Comparison of ENCODE assay signal across 8 cellular contexts in the genomic region with DNA sequence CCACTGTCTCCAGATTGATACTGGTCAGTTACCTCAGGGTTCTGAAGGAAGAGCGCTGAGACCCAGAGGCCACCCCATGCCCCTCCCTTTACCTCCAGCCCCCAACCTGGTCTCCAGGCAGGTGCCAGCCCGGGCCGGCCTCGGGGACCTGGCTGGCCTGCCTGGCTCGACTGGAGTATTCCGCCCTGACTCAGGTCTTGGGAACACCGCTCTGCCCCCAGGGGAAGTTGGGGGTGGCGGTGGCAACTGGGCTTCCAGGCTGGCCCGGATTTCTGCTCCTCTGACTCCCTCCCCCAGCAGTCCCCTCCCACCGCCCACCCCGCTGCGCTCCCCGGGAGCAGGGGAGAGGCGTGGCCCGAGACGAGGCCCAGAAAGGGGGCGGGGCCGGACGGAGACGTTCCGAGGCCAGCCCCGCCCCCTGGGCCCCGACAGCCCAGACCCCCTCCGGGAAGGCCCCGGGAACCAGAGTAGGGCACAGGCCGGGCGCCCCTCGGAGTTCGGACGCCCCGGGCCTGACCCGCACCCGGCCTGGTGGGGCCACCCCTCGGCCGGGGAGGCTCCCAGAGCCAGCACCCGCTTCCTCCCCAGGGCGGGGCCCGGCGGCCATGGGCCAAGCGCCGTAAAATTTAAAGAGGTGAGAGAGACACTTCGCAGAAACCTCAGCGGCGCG.
DNase-seq lines count a peak whose midpoint lies in the region; ATAC-seq and TF ChIP-seq lines count a peak whose summit lies in the region.

No MANE protein-coding gene starts in this region.

- no peaks in the 10 kb centered on the region for H3K27me3 Mint-ChIP-seq in CD4-positive, alpha-beta T cell

- POLR2A ChIA-PET in CD4-positive, alpha-beta T cell (lab: Charles Lee), result interaction anchor here (0.7 to 2.8 kb wide), 6 partner anchors 11 to 82 kb away, joined by 3 to 32 read pairs (median 12); partner anchors contain the start of gene ZBTB43

- peak; percentile 23 to 33 for TF ChIP-seq POLR2A in uterus (IDR thresholded peaks at IDR 0.05)

- no peaks in the 10 kb centered on the region for H3K9me3 ChIP-seq in CD4-positive, alpha-beta T cell (ENCODE audit: control insufficient read depth, low read length)
- H3K9me3 ChIP-seq in SJSA1 (replicated peaks) (no peaks in the 10 kb centered on the region), cardiac muscle cell (ENCODE audit: low read depth) (no peaks in the 10 kb centered on the region), uterus (no peaks in the 10 kb centered on the region)

- peak overlapping the region; percentile 96 for H3K27ac Mint-ChIP-seq in CD4-positive, alpha-beta T cell

- intact Hi-C loops in CD4-positive, alpha-beta T cell (cut with DNase I, micrococcal nuclease), result loop anchor here (2.0 to 10.0 kb wide), 3 partner anchors 18 to 192 kb away; partner anchors contain the start of genes RALGPS1 (in 1 of the 2) and ZBTB34 (in 1 of the 2)
- intact Hi-C loops in uterus (cut with DNase I; ENCODE audit: low total_unique reads), result no loop called here

- peaks cover 50% of the 10 kb centered on the region for H3K4me1 Mint-ChIP-seq in CD4-positive, alpha-beta T cell (ENCODE audit: low read depth)

- DNase-seq in CD4-positive, alpha-beta T cell, result peak; percentile 76 to 90 (median 86)
- peak; percentile 73 for DNase-seq in HPDE6-E6E7 (ENCODE audit: extremely low spot score)
- peak in 1 of 2 experiments; percentile 7 for DNase-seq in SJSA1 (ENCODE audit: low read depth in 1 of 2, low spot score in 2 of 2)
- DNase-seq in activated naive CD4-positive, alpha-beta T cell treated with Interleukin-2 at 50 U/mL for 16 hours, result peak; percentile 92
- peak; percentile 70 to 91 for DNase-seq in cardiac muscle cell (ENCODE audit: low read depth in 1 of 2, low spot score in 1 of 2)
- peak; percentile 68 for DNase-seq in putamen (ENCODE audit: low spot score)
- peak; percentile 70 to 71 for DNase-seq in uterus

- H3K4me3 Mint-ChIP-seq in CD4-positive, alpha-beta T cell, result peak overlapping the region; percentile 96

- ATAC-seq in CD4-positive, alpha-beta T cell (ENCODE audit: poor library complexity), result peak; percentile 53
- ATAC-seq in GM19452 (IDR thresholded peaks at IDR 0.05; ENCODE audit: unreplicated experiment), result peak; percentile 68

- no peaks in the 10 kb centered on the region for H3K27me3 ChIP-seq in CD4-positive, alpha-beta T cell (ENCODE audit: control insufficient read depth, insufficient read depth, low read length)
- H3K27me3 ChIP-seq in SJSA1 (replicated peaks) (peaks cover 39% of the 10 kb centered on the region), cardiac muscle cell (peaks cover 43% of the 10 kb centered on the region), uterus (no peaks in the 10 kb centered on the region)

- H3K4me1 ChIP-seq in SJSA1 (replicated peaks), result no peaks in the 10 kb centered on the region; the same call in 1 of the 2 replicates
- H3K4me1 ChIP-seq in cardiac muscle cell (ENCODE audit: low read depth), result peaks cover 12% of the 10 kb centered on the region
- H3K4me1 ChIP-seq in uterus, result no peaks in the 10 kb centered on the region

- peaks cover 4% of the 10 kb centered on the region for H3K36me3 Mint-ChIP-seq in CD4-positive, alpha-beta T cell (ENCODE audit: low read depth)

- H3K36me3 ChIP-seq in SJSA1 (no peaks in the 10 kb centered on the region), cardiac muscle cell (no peaks in the 10 kb centered on the region), uterus (no peaks in the 10 kb centered on the region)

- TF ChIP-seq CTCF in CD4-positive, alpha-beta T cell (IDR thresholded peaks at IDR 0.05), result no peak
- TF ChIP-seq CTCF in cardiac muscle cell (IDR thresholded peaks at IDR 0.05; ENCODE audit: low read depth, low read length) (no peak), uterus (IDR thresholded peaks at IDR 0.05) (no peak)

- H3K9me3 Mint-ChIP-seq in CD4-positive, alpha-beta T cell, result no peaks in the 10 kb centered on the region

- H3K27ac ChIP-seq in CD4-positive, alpha-beta T cell (ENCODE audit: low read depth, low read length), result peak overlapping the region; percentile 93
- H3K27ac ChIP-seq in SJSA1, result no peak overlapping the region
- H3K27ac ChIP-seq in cardiac muscle cell, result no peak overlapping the region
- H3K27ac ChIP-seq in uterus, result peak overlapping the region; percentile 16 to 19

- peak overlapping the region; percentile 41 for H3K4me3 ChIP-seq in SJSA1
- H3K4me3 ChIP-seq in cardiac muscle cell, result peak overlapping the region; percentile 80
- peak overlapping the region; percentile 19 to 41 for H3K4me3 ChIP-seq in uterus

- CTCF ChIA-PET in CD4-positive, alpha-beta T cell (lab: Charles Lee), result interaction anchor here (1.3 kb wide), 1 partner anchor 82 kb away, joined by 3 read pairs; no protein-coding TSS in a partner anchor

Comparison
In these comparisons a context has a peak if more than half of its experiments do, and no peak if none do; other contexts are left out.
1. H3K27ac ChIP-seq: peak in CD4-positive, alpha-beta T cell (single experiment) and uterus (2 of 2); none in SJSA1 (single experiment) and cardiac muscle cell (single experiment).
2. H3K4me3 ChIP-seq: peak in every context shown above with its lines; median percentile 80 in cardiac muscle cell; 41 in SJSA1; 30 in uterus.